In the genomic region with DNA sequence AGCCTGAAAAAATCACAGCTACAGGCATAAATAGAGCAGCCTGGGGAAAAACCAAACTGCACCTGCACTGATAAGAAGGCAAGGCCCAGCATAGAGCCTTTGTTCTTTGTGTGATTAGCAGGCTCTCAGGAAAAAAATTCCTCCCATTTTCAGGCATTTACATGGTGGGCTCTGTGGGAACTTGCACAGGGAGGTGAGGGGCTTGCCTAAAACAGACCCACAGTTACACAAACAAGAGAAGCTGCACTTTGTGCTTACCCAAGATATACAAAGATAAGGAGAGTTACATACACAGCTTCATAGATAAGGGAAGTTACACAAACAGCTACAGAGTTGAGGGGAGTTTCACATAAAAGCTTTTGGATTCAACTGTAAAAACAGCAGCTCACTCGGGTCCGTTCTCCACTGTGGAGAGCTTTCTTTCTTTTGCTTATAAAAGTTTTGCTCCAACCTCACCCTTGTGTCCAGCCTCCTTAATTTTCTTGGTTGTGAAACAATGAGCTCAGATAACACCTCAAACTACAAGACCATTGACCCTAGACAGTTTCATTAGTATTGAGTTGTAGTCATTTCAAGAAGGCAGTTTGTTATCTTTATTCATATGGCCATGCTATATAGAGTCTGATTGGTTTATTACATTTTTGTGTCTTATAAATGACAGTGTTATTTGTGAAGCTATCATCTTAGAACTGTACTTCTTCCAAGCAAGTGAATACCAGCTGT, we compare ENCODE assay signal across 11 cellular contexts. TPM values are rescaled to one million over a fixed set of nuclear protein-coding genes. Genes with fewer than 3 reads are reported as not detected.
DNase-seq lines count a peak whose midpoint lies in the region; ATAC-seq, FAIRE-seq and TF ChIP-seq lines count a peak whose summit lies in the region.
"Not testable (repeated sequence)": the region's sequence is repeated elsewhere in the genome, so short reads cannot be mapped to it uniquely, and the experiment has no call there.
"Had no signal": no experiment of that assay in that cellular context is flagged by ENCODE, and none has a peak within 500 bp of the region (broad histone marks: within the 10 kb centered on the region; RNA-seq: fewer than 3 reads in every experiment).

No MANE protein-coding gene starts in this region.

- intact Hi-C loops in Caco-2 (cut with micrococcal nuclease; ENCODE audit: unreplicated experiment): loop anchor here (1.0 kb wide), 1 partner anchor 44 kb away; the partner anchor contains the start of gene SORD
- intact Hi-C loops in testis (cut with DNase I; ENCODE audit: low total_unique reads): not testable (repeated sequence)

- peaks cover 34% of the 10 kb centered on the region for H3K4me1 Mint-ChIP-seq in Caco-2 (ENCODE audit: low read depth, unreplicated experiment)
- not testable (repeated sequence) for H3K4me1 Mint-ChIP-seq in astrocyte (ENCODE audit: low read depth, unreplicated experiment)

- POLR2A ChIA-PET in Caco-2 (lab: Charles Lee): interaction anchor here (0.5 to 0.9 kb wide), 2 partner anchors 11 to 43 kb away, joined by 3 to 5 read pairs; partner anchors contain the start of gene SORD

- not testable (repeated sequence) for TF ChIP-seq CTCF in Caco-2 (IDR thresholded peaks at IDR 0.05; ENCODE audit: insufficient read depth in 1 of 2, low read depth in 1 of 2, low read length in 1 of 2, severe bottlenecking in 1 of 2, unreplicated experiment in 1 of 2); astrocyte (IDR thresholded peaks at IDR 0.05; ENCODE audit: insufficient read depth, low read depth, low read length); keratinocyte (optimal IDR thresholded peaks at IDR 0.05 in 1 of 3, IDR thresholded peaks at IDR 0.05 in 1 of 3, conservative IDR thresholded peaks at IDR 0.05 in 1 of 3; ENCODE audit: extremely low read depth in 1 of 3, insufficient read depth in 2 of 3, low read length in 3 of 3); testis (IDR thresholded peaks at IDR 0.05)

- not testable (repeated sequence) for H3K4me3 ChIP-seq in Caco-2 (ENCODE audit: low read depth, low read length); astrocyte (ENCODE audit: insufficient read depth, low read depth, low read length); keratinocyte (ENCODE audit: control insufficient read depth in 2 of 3, extremely low read depth in 1 of 3, insufficient read depth in 2 of 3, low read depth in 1 of 3, low read length in 3 of 3); mesodermal cell (ENCODE audit: extremely low read depth, insufficient read depth, low read length, poor library complexity, severe bottlenecking); testis

- not testable (repeated sequence) for H3K27me3 ChIP-seq in Caco-2 (replicated peaks; ENCODE audit: control insufficient read depth, insufficient read depth, low read length); astrocyte (ENCODE audit: insufficient read depth, low read length); keratinocyte (ENCODE audit: control insufficient read depth, extremely low read depth, insufficient read depth, low read length); testis

- H2AFZ ChIP-seq in astrocyte (ENCODE audit: low read depth, low read length); keratinocyte (ENCODE audit: control insufficient read depth, low read length): not testable (repeated sequence)

- FAIRE-seq in astrocyte (lab: Jason Lieb, UNC) (peak; percentile 80), keratinocyte (lab: Jason Lieb, UNC) (peak; percentile 34)

- dilution Hi-C loops in keratinocyte (cut with MboI; ENCODE audit: extremely low pct_ligation_motif_present, low sequenced_read_pairs): not testable (repeated sequence)

- H4K20me1 ChIP-seq in astrocyte (ENCODE audit: insufficient read depth, low read length); keratinocyte (ENCODE audit: control insufficient read depth, extremely low read depth, insufficient read depth, low read length): not testable (repeated sequence)

- BruUV-seq in Caco-2 (replicated peaks; lab: Mats Ljungman, UMichigan): not testable (repeated sequence)

- not testable (repeated sequence) for H3K9me3 ChIP-seq in Caco-2; astrocyte (ENCODE audit: insufficient read depth, low read depth, low read length); keratinocyte (ENCODE audit: control insufficient read depth, low read depth, low read length); mesodermal cell (ENCODE audit: control insufficient read depth, low read length); testis

- not testable (repeated sequence) for H3K27me3 Mint-ChIP-seq in Caco-2 (ENCODE audit: insufficient read depth, unreplicated experiment); astrocyte (ENCODE audit: low read depth, unreplicated experiment)

- TF ChIP-seq POLR2A in testis (IDR thresholded peaks at IDR 0.05): not testable (repeated sequence)

- H3K79me2 ChIP-seq in astrocyte (ENCODE audit: insufficient read depth, low read length); keratinocyte (ENCODE audit: control insufficient read depth, insufficient read depth, low read length): not testable (repeated sequence)

- not testable (repeated sequence) for H3K9me1 ChIP-seq in keratinocyte (ENCODE audit: control insufficient read depth, extremely low read depth, insufficient read depth, low read length)

- H3K4me2 ChIP-seq in astrocyte (ENCODE audit: low read length); keratinocyte (ENCODE audit: control insufficient read depth, extremely low read depth, insufficient read depth, low read depth, low read length): not testable (repeated sequence)

- H3K27ac ChIP-seq in astrocyte (ENCODE audit: low read depth, low read length); keratinocyte (ENCODE audit: control insufficient read depth, insufficient read depth, low read length): not testable (repeated sequence)
- H3K27ac ChIP-seq in mesodermal cell (ENCODE audit: low read depth, low read length, severe bottlenecking) (peak overlapping the region; percentile 62), testis (peak overlapping the region; percentile 51 to 55)

- H3K4me3 Mint-ChIP-seq in Caco-2 (ENCODE audit: unreplicated experiment): peak overlapping the region; percentile 47
- not testable (repeated sequence) for H3K4me3 Mint-ChIP-seq in astrocyte (ENCODE audit: unreplicated experiment)

- CTCF ChIA-PET in Caco-2 (lab: Charles Lee): interaction anchor here (1.0 to 1.6 kb wide), 4 partner anchors 11 to 138 kb away, joined by 3 to 8 read pairs (median 8); partner anchors contain the start of gene SORD

- H3K9me3 Mint-ChIP-seq in Caco-2 (ENCODE audit: unreplicated experiment); astrocyte (ENCODE audit: unreplicated experiment): not testable (repeated sequence)

- not testable (repeated sequence) for H3K9ac ChIP-seq in astrocyte (ENCODE audit: low read length); keratinocyte (ENCODE audit: control insufficient read depth, extremely low read depth, insufficient read depth, low read length)

- not testable (repeated sequence) for H3K36me3 ChIP-seq in Caco-2 (ENCODE audit: control insufficient read depth, insufficient read depth, low read length); astrocyte (ENCODE audit: insufficient read depth, low read length); keratinocyte (ENCODE audit: control insufficient read depth in 2 of 2, extremely low read depth in 1 of 2, insufficient read depth in 2 of 2, low read length in 2 of 2); mesodermal cell (ENCODE audit: control insufficient read depth, insufficient read depth, low read length); testis (ENCODE audit: low read depth, missing control alignments)

- peaks cover 27% of the 10 kb centered on the region for H3K4me1 ChIP-seq in Caco-2
- not testable (repeated sequence) for H3K4me1 ChIP-seq in astrocyte (ENCODE audit: insufficient read depth, low read length); keratinocyte (ENCODE audit: control insufficient read depth, extremely low read depth, insufficient read depth, low read length); mesodermal cell (ENCODE audit: control insufficient read depth, insufficient read depth, low read length, poor library complexity, severe bottlenecking); testis

- WGBS in mesodermal cell (ENCODE audit: insufficient coverage in 2 of 2), 2 experiments: 100% methylated on average over 2 of the region's 2 CpGs
- WGBS in testis, 2 donors: 53 to 77% methylated on average over 2 of the region's 2 CpGs

- not testable (repeated sequence) for H3K36me3 Mint-ChIP-seq in Caco-2 (ENCODE audit: insufficient read depth, unreplicated experiment); astrocyte (ENCODE audit: low read depth, unreplicated experiment)

- DNase-seq in Caco-2 (peak; percentile 70 to 77), HuH-7.5 (ENCODE audit: low spot score) (peak; percentile 28), SIG-M5 treated with dmso at 0.1 percent for 504 hours (lab: John Stamatoyannopoulos, UW; ENCODE audit: unreplicated experiment) (peak; percentile 5)
- not testable (repeated sequence) for DNase-seq in astrocyte (ENCODE audit: low read depth); keratinocyte (ENCODE audit: low read depth, low spot score); testis

- H3K27ac Mint-ChIP-seq in Caco-2 (ENCODE audit: unreplicated experiment): peak overlapping the region; percentile 82
- not testable (repeated sequence) for H3K27ac Mint-ChIP-seq in astrocyte (ENCODE audit: unreplicated experiment)

- ATAC-seq in GM18868 (IDR thresholded peaks at IDR 0.05; ENCODE audit: unreplicated experiment): peak; percentile 56

RNA-seq across cellular contexts. Expression of gene TERB2, which starts 23.3 kb away (rescaled TPM):
- total RNA-seq in Caco-2 (2022) (not detected in 2 replicates), astrocyte (not detected in 2 replicates), testis (10 to 100 TPM; 10.3 to 11.8 TPM)
- polyA plus RNA-seq in keratinocyte (not detected in 3 replicates), testis (ENCODE audit: insufficient read depth, low read depth, low replicate concordance) (50.1 TPM)
- not detected for polyA plus RNA-seq in keratinocyte (2011; ENCODE audit: low read depth)
- not detected in 2 replicates for polyA plus RNA-seq in keratinocyte (2011; cell fraction: cytosol; rRNA removed)
- not detected in 2 replicates for polyA plus RNA-seq in keratinocyte (2011; cell fraction: nucleus; rRNA removed)
- not detected in 2 replicates for polyA plus RNA-seq in keratinocyte (2012; ENCODE audit: low replicate concordance)
- polyA minus RNA-seq in keratinocyte: not detected in 3 replicates
- polyA minus RNA-seq in keratinocyte (2011; cell fraction: cytosol; rRNA and poly(A)+ RNA removed): not detected
- polyA minus RNA-seq in keratinocyte (2011; cell fraction: nucleus; rRNA and poly(A)+ RNA removed): not detected in 2 replicates
- not detected for polyA plus RNA-seq in mesodermal cell (2013, experiment 1 of 2)
- not detected for polyA plus RNA-seq in mesodermal cell (2013, experiment 2 of 2)
- total RNA-seq: H9, OCI-LY7, SJSA1 had no signal

RNA-seq across cellular contexts. Expression of gene SORD, which starts 43.2 kb away (rescaled TPM):
- total RNA-seq in Caco-2 (2022) (79.7 and 85.8 TPM in 2 replicates), astrocyte (25.1 and 26.2 TPM in 2 replicates), testis (10 to 100 TPM; 33.7 to 34.1 TPM)
- polyA plus RNA-seq in keratinocyte (43.9 to 51.3 TPM (median 46.7 TPM) in 3 replicates), testis (ENCODE audit: insufficient read depth, low read depth, low replicate concordance) (21.4 TPM)
- polyA plus RNA-seq in keratinocyte (2011; ENCODE audit: low read depth): 10.8 TPM
- polyA plus RNA-seq in keratinocyte (2011; cell fraction: cytosol; rRNA removed): 41.8 and 52.1 TPM in 2 replicates
- 40.6 and 42.2 TPM in 2 replicates for polyA plus RNA-seq in keratinocyte (2011; cell fraction: nucleus; rRNA removed)
- polyA plus RNA-seq in keratinocyte (2012; ENCODE audit: low replicate concordance): 22.7 and 40.3 TPM in 2 replicates
- polyA minus RNA-seq in keratinocyte: 36.0 to 70.2 TPM (median 49.0 TPM) in 3 replicates
- 60.4 TPM for polyA minus RNA-seq in keratinocyte (2011; cell fraction: cytosol; rRNA and poly(A)+ RNA removed)
- 16.9 and 26.2 TPM in 2 replicates for polyA minus RNA-seq in keratinocyte (2011; cell fraction: nucleus; rRNA and poly(A)+ RNA removed)
- polyA plus RNA-seq in mesodermal cell (2013, experiment 1 of 2): 49.9 TPM
- polyA plus RNA-seq in mesodermal cell (2013, experiment 2 of 2): 41.8 TPM

Comparison
In these comparisons a context has a peak if more than half of its experiments do, and no peak if none do; other contexts are left out.
1. RNA of gene TERB2, which starts 23.3 kb away (total RNA-seq): 10.3 to 11.8 TPM in testis; not detected in Caco-2 and not detected in astrocyte; every median in the first group is over 10 times any median in the second.